ENCODE assay signal across 8 cellular contexts in genomic region chr2:177165103-177165583, GRCh38. TPM values are rescaled to one million over a fixed set of nuclear protein-coding genes. Genes with fewer than 3 reads are reported as not detected.
A peak's percentile ranks its signal among the peaks of the same experiment; 100 is the strongest.
DNase-seq lines count a peak whose midpoint lies in the region; ATAC-seq and TF ChIP-seq lines count a peak whose summit lies in the region.

No MANE protein-coding gene starts in this region.

- H3K9me3 ChIP-seq in thoracic aorta: no peaks in the 10 kb centered on the region

- H3K4me3 ChIP-seq in thoracic aorta: peak overlapping the region; percentile 69

- TF ChIP-seq CTCF in thoracic aorta (IDR thresholded peaks at IDR 0.05): no peak

- no peaks in the 10 kb centered on the region for H3K27me3 ChIP-seq in layer of hippocampus (ENCODE audit: control insufficient read depth, insufficient read depth, low read length)
- H3K27me3 ChIP-seq in thoracic aorta (replicated peaks; ENCODE audit: insufficient read depth): no peaks in the 10 kb centered on the region

- peak; percentile 18 for DNase-seq in ELF-1 (ENCODE audit: low read depth, low spot score)
- peak; percentile 61 for DNase-seq in NCI-H1417 treated with DMSO at 0.1 percent for 48 hours (lab: John Stamatoyannopoulos, UW)
- DNase-seq in astrocyte of the hippocampus (ENCODE audit: low read depth, low spot score): peak; percentile 65
- no peak for DNase-seq in thoracic aorta (ENCODE audit: low spot score)
- DNase-seq in NCI-H1694 (lab: John Stamatoyannopoulos, UW): no peak

- H3K36me3 ChIP-seq in thoracic aorta: no peaks in the 10 kb centered on the region

- peak; percentile 40 for ATAC-seq in thoracic aorta (ENCODE audit: insufficient number of reproducible peaks, low FRiP score, low read depth)
- ATAC-seq in GM19324 (IDR thresholded peaks at IDR 0.05; ENCODE audit: low FRiP score, unreplicated experiment): no peak
- no peak for ATAC-seq in HG03378 (IDR thresholded peaks at IDR 0.05; ENCODE audit: unreplicated experiment)

- H3K27ac ChIP-seq in layer of hippocampus (ENCODE audit: low read depth, low read length) (peak overlapping the region; percentile 96), thoracic aorta (peak overlapping the region; percentile 90 to 97)

- H3K4me1 ChIP-seq in thoracic aorta (ENCODE audit: control insufficient read depth in 1 of 2, low read depth in 2 of 2): peaks cover 7 to 34% of the 10 kb centered on the region in 2 donors

RNA-seq across cellular contexts. Expression of gene HNRNPA3, which starts 47.5 kb away (rescaled TPM):
- 10 to 100 TPM; 60.1 to 98.4 TPM for total RNA-seq in thoracic aorta

Comparison
In these comparisons a context has a peak if more than half of its experiments do, and no peak if none do; other contexts are left out.
1. DNase-seq: peak in ELF-1 (single experiment), NCI-H1417 treated with DMSO at 0.1 percent for 48 hours (single experiment) and astrocyte of the hippocampus (single experiment); none in thoracic aorta (single experiment) and NCI-H1694 (single experiment).